8 cellular contexts compared by ENCODE assay signal in the genomic region with DNA sequence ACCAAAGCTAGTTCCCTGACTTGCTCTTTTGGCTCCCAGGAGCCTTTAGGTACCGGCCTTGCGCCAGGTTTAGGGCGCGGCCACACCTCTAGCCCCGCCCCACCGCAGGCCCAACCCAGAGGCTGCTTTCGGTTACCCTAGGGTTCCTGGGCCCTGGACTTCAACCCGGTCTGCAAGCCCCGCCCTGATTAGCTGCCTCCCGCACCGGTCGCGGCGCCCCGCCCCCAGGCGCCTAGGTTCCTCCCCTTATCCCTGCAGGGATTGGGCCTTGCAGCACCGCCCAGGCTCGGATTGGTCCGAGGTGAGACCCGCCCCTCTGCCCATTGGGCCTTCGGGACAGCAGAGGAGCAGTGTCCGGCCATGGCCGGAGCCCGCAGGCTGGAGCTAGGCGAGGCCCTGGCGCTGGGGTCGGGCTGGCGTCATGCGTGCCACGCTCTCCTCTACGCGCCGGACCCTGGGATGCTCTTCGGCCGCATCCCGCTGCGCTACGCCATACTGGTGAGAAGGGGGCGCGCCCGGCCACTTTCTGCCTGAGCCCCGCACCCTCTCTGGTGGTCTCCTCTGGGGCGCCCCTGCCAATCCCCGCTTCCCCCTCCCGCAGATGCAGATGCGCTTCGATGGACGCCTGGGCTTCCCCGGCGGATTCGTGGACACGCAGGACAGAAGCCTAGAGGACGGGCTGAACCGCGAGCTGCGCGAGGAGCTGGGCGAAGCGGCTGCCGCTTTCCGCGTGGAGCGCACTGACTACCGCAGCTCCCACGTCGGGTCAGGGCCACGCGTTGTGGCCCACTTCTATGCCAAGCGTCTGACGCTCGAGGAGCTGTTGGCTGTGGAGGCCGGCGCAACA. TPM values are rescaled to one million over a fixed set of nuclear protein-coding genes. Genes with fewer than 3 reads are reported as not detected.
DNase-seq lines count a peak whose midpoint lies in the region; ATAC-seq, FAIRE-seq and TF ChIP-seq lines count a peak whose summit lies in the region.

NUDT16 (plus strand) TSS at position 330 of the 847 bp plus-strand sequence; CDS start at position 361, 31 bp downstream.

- H3K4me2 ChIP-seq in astrocyte (ENCODE audit: low read length): peak within 1 kb of the TSS; percentile 92

- peak; percentile 97 for DNase-seq in GM13977 (ENCODE audit: low spot score)
- peak; percentile 87 for DNase-seq in NCI-H187 treated with DMSO at 0.1 percent for 48 hours (lab: John Stamatoyannopoulos, UW)
- DNase-seq in T-helper 22 cell (ENCODE audit: low read depth): peak; percentile 91
- peak; percentile 96 for DNase-seq in astrocyte (ENCODE audit: low read depth)
- DNase-seq in right cardiac atrium: peak; percentile 100
- peak; percentile 100 for DNase-seq in psoas muscle

- FAIRE-seq in astrocyte (lab: Jason Lieb, UNC): no peak

- no peaks in the 10 kb centered on the region for H3K9me3 ChIP-seq in astrocyte (ENCODE audit: insufficient read depth, low read depth, low read length)
- no peaks in the 10 kb centered on the region for H3K9me3 ChIP-seq in right cardiac atrium (ENCODE audit: control insufficient read depth, low read length)
- no peaks in the 10 kb centered on the region for H3K9me3 ChIP-seq in psoas muscle

- intact Hi-C loops in right cardiac atrium (cut with DNase I): loop anchor here in 1 of 4 donors (10.0 kb wide), 1 partner anchor 123 kb away; the partner anchor contains the start of gene MRPL3
- intact Hi-C loops in psoas muscle (cut with DNase I): loop anchor here (10.0 kb wide), 2 partner anchors 113 to 347 kb away; no protein-coding TSS in a partner anchor

- peak within 1 kb of the TSS; percentile 90 for H3K9ac ChIP-seq in astrocyte (ENCODE audit: low read length)

- WGBS in right cardiac atrium: under 1% methylated on average over 73 of the region's 73 CpGs
- 0 to 1% (median 0%) methylated on average over 53 to 73 of the region's 73 CpGs for WGBS in psoas muscle, 3 donors
- under 1% methylated on average over 73 of the region's 73 CpGs for WGBS in urinary bladder

- H4K20me1 ChIP-seq in astrocyte (ENCODE audit: insufficient read depth, low read length): peaks cover 11% of the 10 kb centered on the region

- peaks cover 2% of the 10 kb centered on the region for H3K9me3 Mint-ChIP-seq in astrocyte (ENCODE audit: unreplicated experiment)

- in situ Hi-C loops in GM13977 (cut with MboI; ENCODE audit: low pct_unique_long_range_greater_than_20kb, low sequenced_read_pairs, unreplicated experiment): no loop called here

- ATAC-seq in HG02870 (IDR thresholded peaks at IDR 0.05; ENCODE audit: unreplicated experiment) (peak; percentile 98), right cardiac atrium (peak; percentile 99), psoas muscle (peak; percentile 97 to 100 (median 100))

- H3K27ac ChIP-seq in astrocyte (ENCODE audit: low read depth, low read length) (peak within 1 kb of the TSS; percentile 80), right cardiac atrium (ENCODE audit: low read length) (peak within 1 kb of the TSS; percentile 92), psoas muscle (peak within 1 kb of the TSS; percentile 86), urinary bladder (ENCODE audit: low read depth) (peak within 1 kb of the TSS; percentile 81)

- peaks cover 10% of the 10 kb centered on the region for H3K4me1 ChIP-seq in astrocyte (ENCODE audit: insufficient read depth, low read length)
- peaks cover 30% of the 10 kb centered on the region for H3K4me1 ChIP-seq in right cardiac atrium (ENCODE audit: control insufficient read depth, insufficient read depth, low read length)
- H3K4me1 ChIP-seq in psoas muscle: peaks cover 11% of the 10 kb centered on the region
- H3K4me1 ChIP-seq in urinary bladder (ENCODE audit: insufficient read depth): peaks cover 3% of the 10 kb centered on the region

- no peak for TF ChIP-seq CTCF in GM13977 (IDR thresholded peaks at IDR 0.05; ENCODE audit: extremely low read depth, insufficient read depth, missing control alignments)
- TF ChIP-seq CTCF in astrocyte (IDR thresholded peaks at IDR 0.05; ENCODE audit: insufficient read depth, low read depth, low read length): no peak
- TF ChIP-seq CTCF in psoas muscle (IDR thresholded peaks at IDR 0.05): no peak

- H3K4me1 Mint-ChIP-seq in astrocyte (ENCODE audit: low read depth, unreplicated experiment): peaks cover 8% of the 10 kb centered on the region

- no peaks in the 10 kb centered on the region for H3K27me3 Mint-ChIP-seq in astrocyte (ENCODE audit: low read depth, unreplicated experiment)

- peak within 1 kb of the TSS; percentile 94 for H2AFZ ChIP-seq in astrocyte (ENCODE audit: low read depth, low read length)

- peak within 1 kb of the TSS; percentile 93 for H3K4me3 Mint-ChIP-seq in astrocyte (ENCODE audit: unreplicated experiment)

- peak within 1 kb of the TSS; percentile 77 for H3K4me3 ChIP-seq in astrocyte (ENCODE audit: insufficient read depth, low read depth, low read length)
- peak within 1 kb of the TSS; percentile 67 for H3K4me3 ChIP-seq in right cardiac atrium (ENCODE audit: low read length)
- H3K4me3 ChIP-seq in psoas muscle: peak within 1 kb of the TSS; percentile 87
- peak within 1 kb of the TSS; percentile 74 for H3K4me3 ChIP-seq in urinary bladder (ENCODE audit: low read depth, low read length)

- H3K36me3 ChIP-seq in astrocyte (ENCODE audit: insufficient read depth, low read length): no peaks in the 10 kb centered on the region
- H3K36me3 ChIP-seq in psoas muscle (ENCODE audit: insufficient read depth in 1 of 2, low read depth in 1 of 2): peaks cover 4 to 34% of the 10 kb centered on the region in 2 donors
- H3K36me3 ChIP-seq in urinary bladder (ENCODE audit: insufficient read depth): no peaks in the 10 kb centered on the region

- H3K79me2 ChIP-seq in astrocyte (ENCODE audit: insufficient read depth, low read length): peaks cover 35% of the 10 kb centered on the region

- H3K27me3 ChIP-seq in astrocyte (ENCODE audit: insufficient read depth, low read length) (no peaks in the 10 kb centered on the region), right cardiac atrium (ENCODE audit: control insufficient read depth, insufficient read depth) (no peaks in the 10 kb centered on the region), psoas muscle (ENCODE audit: insufficient read depth in 3 of 3, low read length in 2 of 3) (no peaks in the 10 kb centered on the region)

- peaks cover 17% of the 10 kb centered on the region for H3K36me3 Mint-ChIP-seq in astrocyte (ENCODE audit: low read depth, unreplicated experiment)

- peak within 1 kb of the TSS; percentile 96 for H3K27ac Mint-ChIP-seq in astrocyte (ENCODE audit: unreplicated experiment)

RNA-seq across cellular contexts. Expression of gene NUDT16, which starts in this region (rescaled TPM):
- 15.4 and 16.4 TPM in 2 replicates for total RNA-seq in astrocyte
- total RNA-seq in right cardiac atrium: 10 to 100 TPM; 22.5 to 35.4 (median 26.2) TPM
- polyA plus RNA-seq in right cardiac atrium: 23.6 TPM
- 10 to 100 TPM in 3 of 4 donors, 1 to 10 TPM in 1; 9.0 to 25.9 (median 11.4) TPM for total RNA-seq in psoas muscle
- 10 to 100 TPM in 1 of 3 donors, 1 to 10 TPM in 2; 5.2 to 10.9 (median 8.9) TPM for polyA plus RNA-seq in psoas muscle
- 11.5 TPM for total RNA-seq in urinary bladder
- 41.1 TPM for polyA plus RNA-seq in urinary bladder

Comparison
In these comparisons a context has a peak if more than half of its experiments do, and no peak if none do; other contexts are left out.
1. Peak in every context shown above with its lines: DNase-seq, ATAC-seq, H3K4me3 ChIP-seq and H3K27ac ChIP-seq.